In genomic region chr1:156194300-156194652, GRCh38 we compare ENCODE assay signal across 1 cellular context.
TF ChIP-seq lines count a peak whose summit lies in the region.

No MANE protein-coding gene starts in this region.

TF ChIP-seq in GM12878, 131 proteins besides CTCF, POLR2A, EP300 and RAD21:
- TF ChIP-seq HSF1 (IDR thresholded peaks at IDR 0.05; ENCODE audit: low read depth, low read length): no peak
- no peak for TF ChIP-seq BHLHE40 (IDR thresholded peaks at IDR 0.05; ENCODE audit: borderline replicate concordance in 1 of 2, low read depth in 2 of 2, low read length in 1 of 2)
- no peak for TF ChIP-seq SKIL (IDR thresholded peaks at IDR 0.05; ENCODE audit: low read depth, poor library complexity, severe bottlenecking)
- peak; percentile 39; the same call in 1 of the 2 replicates for TF ChIP-seq SIN3A (IDR thresholded peaks at IDR 0.05; ENCODE audit: low read depth, low read length)
- no peak for TF ChIP-seq YY1 (IDR thresholded peaks at IDR 0.05; ENCODE audit: low read depth, low read length)
- TF ChIP-seq TAF1 (IDR thresholded peaks at IDR 0.05; ENCODE audit: borderline replicate concordance, low read depth, low read length): no peak
- TF ChIP-seq USF1 (IDR thresholded peaks at IDR 0.05; ENCODE audit: borderline replicate concordance, extremely low read length, insufficient read depth, low read depth, low read length): peak; percentile 21
- no peak for TF ChIP-seq CEBPB (IDR thresholded peaks at IDR 0.05; ENCODE audit: borderline replicate concordance in 1 of 2, low read depth in 2 of 2, low read length in 2 of 2)
- no peak for TF ChIP-seq ZNF217 (IDR thresholded peaks at IDR 0.05)
- peak; percentile 69 for TF ChIP-seq RAD51 (IDR thresholded peaks at IDR 0.05)
- no peak for TF ChIP-seq NFIC (IDR thresholded peaks at IDR 0.05; ENCODE audit: low read depth, low read length)
- no peak for TF ChIP-seq POU2F2 (IDR thresholded peaks at IDR 0.05; ENCODE audit: borderline replicate concordance, low read depth, low read length)
- no peak for TF ChIP-seq CHD4 (IDR thresholded peaks at IDR 0.05)
- no peak for TF ChIP-seq CHD1 (IDR thresholded peaks at IDR 0.05; ENCODE audit: low read depth, low read length)
- no peak for TF ChIP-seq NBN (IDR thresholded peaks at IDR 0.05)
- no peak; the same call in 1 of the 2 replicates for TF ChIP-seq USF2 (IDR thresholded peaks at IDR 0.05; ENCODE audit: borderline replicate concordance, low read depth, low read length)
- no peak for TF ChIP-seq SPI1 (IDR thresholded peaks at IDR 0.05; ENCODE audit: borderline replicate concordance, insufficient read depth, low read depth, low read length)
- no peak for TF ChIP-seq BMI1 (IDR thresholded peaks at IDR 0.05; ENCODE audit: borderline replicate concordance)
- TF ChIP-seq STAT1 (conservative IDR thresholded peaks at IDR 0.05): no peak
- TF ChIP-seq LARP7 (IDR thresholded peaks at IDR 0.05): peak; percentile 79
- TF ChIP-seq ZBTB40 (IDR thresholded peaks at IDR 0.05; ENCODE audit: borderline replicate concordance): no peak
- 0 out of 2 replicates have a peak, but pooled peaks have one; percentile 12 for TF ChIP-seq NKRF (conservative IDR thresholded peaks at IDR 0.05)
- TF ChIP-seq SMC3 (IDR thresholded peaks at IDR 0.05; ENCODE audit: borderline replicate concordance, low read length): no peak
- no peak for TF ChIP-seq SMAD5 (IDR thresholded peaks at IDR 0.05; ENCODE audit: low read depth)
- no peak for TF ChIP-seq ZBED1 (IDR thresholded peaks at IDR 0.05; ENCODE audit: borderline replicate concordance)
- no peak for TF ChIP-seq CBX3 (IDR thresholded peaks at IDR 0.05; ENCODE audit: borderline replicate concordance, low read depth)
- no peak for TF ChIP-seq FOXK2 (IDR thresholded peaks at IDR 0.05)
TF ChIP-seq in GM12878: peak in this region for 5.
